Comparison of ENCODE assay signal across 2 cellular contexts in genomic region chr16:50308237-50308965, GRCh38.
TF ChIP-seq lines count a peak whose summit lies in the region.

No MANE protein-coding gene starts in this region.

TF ChIP-seq in SK-N-SH, 30 proteins besides CTCF, POLR2A, EP300 and RAD21 (continued from another document):
- TF ChIP-seq, protein P1, sequence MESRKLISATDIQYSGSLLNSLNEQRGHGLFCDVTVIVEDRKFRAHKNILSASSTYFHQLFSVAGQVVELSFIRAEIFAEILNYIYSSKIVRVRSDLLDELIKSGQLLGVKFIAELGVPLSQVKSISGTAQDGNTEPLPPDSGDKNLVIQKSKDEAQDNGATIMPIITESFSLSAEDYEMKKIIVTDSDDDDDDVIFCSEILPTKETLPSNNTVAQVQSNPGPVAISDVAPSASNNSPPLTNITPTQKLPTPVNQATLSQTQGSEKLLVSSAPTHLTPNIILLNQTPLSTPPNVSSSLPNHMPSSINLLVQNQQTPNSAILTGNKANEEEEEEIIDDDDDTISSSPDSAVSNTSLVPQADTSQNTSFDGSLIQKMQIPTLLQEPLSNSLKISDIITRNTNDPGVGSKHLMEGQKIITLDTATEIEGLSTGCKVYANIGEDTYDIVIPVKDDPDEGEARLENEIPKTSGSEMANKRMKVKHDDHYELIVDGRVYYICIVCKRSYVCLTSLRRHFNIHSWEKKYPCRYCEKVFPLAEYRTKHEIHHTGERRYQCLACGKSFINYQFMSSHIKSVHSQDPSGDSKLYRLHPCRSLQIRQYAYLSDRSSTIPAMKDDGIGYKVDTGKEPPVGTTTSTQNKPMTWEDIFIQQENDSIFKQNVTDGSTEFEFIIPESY (IDR thresholded peaks at IDR 0.05; ENCODE audit: borderline replicate concordance, low read depth), result no peak
- TF ChIP-seq TAF1 (IDR thresholded peaks at IDR 0.05; ENCODE audit: borderline replicate concordance, low read depth, low read length) (no peak), ELF1 (IDR thresholded peaks at IDR 0.05) (no peak), MEF2A (IDR thresholded peaks at IDR 0.05; ENCODE audit: borderline replicate concordance, low read depth) (no peak)

TF ChIP-seq in SK-N-SH treated with all-trans-retinoic acid at 6 μM for 48 hours, 23 proteins besides CTCF, POLR2A, EP300 and RAD21 (continued from another document):
- TF ChIP-seq, protein P2, sequence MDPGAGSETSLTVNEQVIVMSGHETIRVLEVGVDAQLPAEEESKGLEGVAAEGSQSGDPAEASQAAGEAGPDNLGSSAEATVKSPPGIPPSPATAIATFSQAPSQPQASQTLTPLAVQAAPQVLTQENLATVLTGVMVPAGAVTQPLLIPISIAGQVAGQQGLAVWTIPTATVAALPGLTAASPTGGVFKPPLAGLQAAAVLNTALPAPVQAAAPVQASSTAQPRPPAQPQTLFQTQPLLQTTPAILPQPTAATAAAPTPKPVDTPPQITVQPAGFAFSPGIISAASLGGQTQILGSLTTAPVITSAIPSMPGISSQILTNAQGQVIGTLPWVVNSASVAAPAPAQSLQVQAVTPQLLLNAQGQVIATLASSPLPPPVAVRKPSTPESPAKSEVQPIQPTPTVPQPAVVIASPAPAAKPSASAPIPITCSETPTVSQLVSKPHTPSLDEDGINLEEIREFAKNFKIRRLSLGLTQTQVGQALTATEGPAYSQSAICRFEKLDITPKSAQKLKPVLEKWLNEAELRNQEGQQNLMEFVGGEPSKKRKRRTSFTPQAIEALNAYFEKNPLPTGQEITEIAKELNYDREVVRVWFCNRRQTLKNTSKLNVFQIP (CRISPR knock-in tag; IDR thresholded peaks at IDR 0.05; ENCODE audit: borderline replicate concordance, low read depth), result no peak
- TF ChIP-seq ZFP3 (CRISPR knock-in tag; IDR thresholded peaks at IDR 0.05), result no peak
